Comparison of ENCODE assay signal across 27 cellular contexts in the genomic region with DNA sequence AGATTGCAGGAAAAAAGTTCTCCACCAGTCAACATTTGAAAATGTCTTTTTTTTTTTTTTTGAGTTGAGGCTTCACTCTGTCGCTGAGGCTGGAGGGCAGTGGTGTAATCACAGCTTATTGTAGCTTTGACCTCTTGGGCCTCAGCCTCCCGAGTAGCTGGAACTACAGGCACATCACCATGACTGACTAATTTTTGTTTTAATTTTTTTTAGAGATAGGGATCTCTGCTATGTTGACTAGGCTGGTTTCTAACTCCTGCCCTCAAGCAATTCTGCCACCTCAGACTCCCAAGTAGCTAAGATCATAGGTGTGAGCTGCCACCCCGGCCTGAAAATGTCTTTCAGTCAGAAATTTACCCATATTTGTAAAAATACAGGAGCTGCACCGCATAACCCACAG. TPM values are rescaled to one million over a fixed set of nuclear protein-coding genes. Genes with fewer than 3 reads are reported as not detected.
DNase-seq lines count a peak whose midpoint lies in the region; ATAC-seq and TF ChIP-seq lines count a peak whose summit lies in the region.
"Had no signal": no experiment of that assay in that cellular context is flagged by ENCODE, and none has a peak within 500 bp of the region (broad histone marks: within the 10 kb centered on the region; RNA-seq: fewer than 3 reads in every experiment).

No MANE protein-coding gene starts in this region.

- DNase-seq in ELR (ENCODE audit: low read depth), result peak; percentile 70
- no peak for DNase-seq in RWPE2 (ENCODE audit: low spot score)
- DNase-seq in fibroblast of villous mesenchyme (ENCODE audit: low read depth), result peak; percentile 54
- peak; percentile 57 for DNase-seq in renal cortical epithelial cell (ENCODE audit: low read depth)
- no peak for DNase-seq in kidney glomerular epithelial cell (lab: John Stamatoyannopoulos, UW)
- DNase-seq: activated CD4-positive, alpha-beta T cell treated with anti-CD3 and anti-CD28 coated beads for 36 hours; activated CD8-positive, alpha-beta memory T cell treated with anti-CD3 and anti-CD28 coated beads for 24 hours; activated T-cell treated with anti-CD3 and anti-CD28 coated beads, Interleukin-2, amount 50 U/mL, for 1 hour; amygdala; C1 segment of cervical spinal cord; Caco-2; DND-41; effector memory CD8-positive, alpha-beta T cell; esophagus squamous epithelium; left cardiac atrium; NCI-H1694; NCI-H2171; NCI-H524; NK-92 treated with Interleukin-12 subunit alpha and Interleukin-12 subunit beta, amount 100 ng/mL, for 24 hours; psoas muscle; T-helper 17 cell had no signal

- no peaks in the 10 kb centered on the region for H3K9me3 ChIP-seq in RWPE2 (ENCODE audit: severe bottlenecking)
- H3K9me3 ChIP-seq: Caco-2, esophagus squamous epithelium, neutrophil, psoas muscle had no signal

- no peak overlapping the region for H3K27ac ChIP-seq in RWPE2 (ENCODE audit: poor library complexity, severe bottlenecking)
- H3K27ac ChIP-seq: coronary artery, esophagus squamous epithelium, psoas muscle, SK-N-MC had no signal

- TF ChIP-seq CTCF in RWPE2 (IDR thresholded peaks at IDR 0.05; ENCODE audit: poor library complexity, severe bottlenecking) (no peak), fibroblast of villous mesenchyme (IDR thresholded peaks at IDR 0.05; ENCODE audit: insufficient read depth, low read depth, low read length) (no peak)

- no peaks in the 10 kb centered on the region for H3K4me1 ChIP-seq in RWPE2 (ENCODE audit: insufficient read depth, poor library complexity, severe bottlenecking)
- H3K4me1 ChIP-seq: esophagus squamous epithelium had no signal

- peak; percentile 36; the same call in 2 of the 3 replicates for ATAC-seq in RWPE2 (ENCODE audit: low read depth)
- ATAC-seq in HG02970 (IDR thresholded peaks at IDR 0.05; ENCODE audit: low FRiP score, unreplicated experiment), result no peak
- ATAC-seq in HG03280 (IDR thresholded peaks at IDR 0.05; ENCODE audit: unreplicated experiment), result no peak
- no peak for ATAC-seq in GM21576 (IDR thresholded peaks at IDR 0.05; ENCODE audit: unreplicated experiment)
- ATAC-seq: activated CD4-positive, alpha-beta T cell treated with anti-CD3 and anti-CD28 coated beads for 36 hours; effector memory CD8-positive, alpha-beta T cell; left cardiac atrium; psoas muscle; T-helper 17 cell had no signal

- H3K4me3 ChIP-seq in RWPE2 (ENCODE audit: severe bottlenecking), result no peak overlapping the region
- H3K4me3 ChIP-seq in fibroblast of villous mesenchyme (ENCODE audit: low read depth, low read length), result no peak overlapping the region
- H3K4me3 ChIP-seq: coronary artery, esophagus squamous epithelium, psoas muscle, SK-N-MC had no signal

- H3K36me3 ChIP-seq in RWPE2 (ENCODE audit: low read depth), result no peaks in the 10 kb centered on the region
- H3K36me3 ChIP-seq: esophagus squamous epithelium, neutrophil had no signal

- H3K27me3 ChIP-seq in RWPE2 (ENCODE audit: insufficient read depth, poor library complexity, severe bottlenecking), result no peaks in the 10 kb centered on the region
- H3K27me3 ChIP-seq: esophagus squamous epithelium, neutrophil had no signal

RNA-seq across cellular contexts. Expression of a gene that starts 30.6 kb away (rescaled TPM):
- total RNA-seq in fibroblast of villous mesenchyme (40.6 and 44.0 TPM in 2 replicates), renal cortical epithelial cell (44.8 and 79.9 TPM in 2 replicates)

Comparison
In these comparisons a context has a peak if more than half of its experiments do, and no peak if none do; other contexts are left out.
1. DNase-seq: peak in ELR (single experiment), fibroblast of villous mesenchyme (single experiment) and renal cortical epithelial cell (single experiment); none in RWPE2 (single experiment) and kidney glomerular epithelial cell (single experiment).